Comparison of ENCODE assay signal across 18 cellular contexts in the genomic region with DNA sequence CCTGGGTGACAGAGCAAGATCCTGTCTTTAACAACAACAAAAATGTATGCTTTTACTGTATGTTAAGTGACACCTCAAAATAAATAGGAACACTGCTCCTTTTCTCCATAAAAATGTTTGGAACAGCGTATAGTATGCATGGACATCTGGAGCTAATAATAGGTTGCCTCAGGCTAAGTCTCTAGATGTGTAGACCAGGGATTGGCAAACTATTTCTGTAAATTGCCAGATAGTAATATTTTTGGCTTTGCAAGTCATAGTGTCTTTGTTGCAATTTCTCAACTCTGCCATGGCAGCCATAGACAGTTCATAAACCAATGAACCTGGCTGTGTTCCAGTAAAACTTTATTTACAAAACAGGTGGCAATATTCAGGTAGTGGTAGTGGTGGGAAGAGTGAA.
DNase-seq lines count a peak whose midpoint lies in the region; ATAC-seq and TF ChIP-seq lines count a peak whose summit lies in the region.
"Had no signal": no experiment of that assay in that cellular context is flagged by ENCODE, and none has a peak within 500 bp of the region (broad histone marks: within the 10 kb centered on the region; RNA-seq: fewer than 3 reads in every experiment).

No MANE protein-coding gene starts in this region.

- no peaks in the 10 kb centered on the region for H3K36me3 Mint-ChIP-seq in osteocyte (ENCODE audit: unreplicated experiment)
- no peaks in the 10 kb centered on the region for H3K36me3 Mint-ChIP-seq in activated CD8-positive, alpha-beta T cell treated with anti-CD3 and anti-CD28 coated beads, Interleukin-2, amount 10 ng/mL, durations not matched to agents 7 days and 5 days (ENCODE audit: low read depth)
- H3K36me3 Mint-ChIP-seq: CD8-positive, alpha-beta memory T cell; T-cell had no signal

- no peak overlapping the region for H3K4me3 Mint-ChIP-seq in osteocyte (ENCODE audit: unreplicated experiment)
- no peak overlapping the region for H3K4me3 Mint-ChIP-seq in activated CD8-positive, alpha-beta T cell treated with anti-CD3 and anti-CD28 coated beads, Interleukin-2, amount 10 ng/mL, durations not matched to agents 7 days and 5 days
- H3K4me3 Mint-ChIP-seq: CD8-positive, alpha-beta memory T cell; T-cell had no signal

- H3K27me3 Mint-ChIP-seq in osteocyte (ENCODE audit: unreplicated experiment) = no peaks in the 10 kb centered on the region
- H3K27me3 Mint-ChIP-seq in activated CD8-positive, alpha-beta T cell treated with anti-CD3 and anti-CD28 coated beads, Interleukin-2, amount 10 ng/mL, durations not matched to agents 7 days and 5 days (ENCODE audit: low read depth) = no peaks in the 10 kb centered on the region

- peaks cover 20% of the 10 kb centered on the region for H3K4me1 Mint-ChIP-seq in osteocyte (ENCODE audit: unreplicated experiment)
- peaks cover 2% of the 10 kb centered on the region for H3K4me1 Mint-ChIP-seq in activated CD8-positive, alpha-beta T cell treated with anti-CD3 and anti-CD28 coated beads, Interleukin-2, amount 10 ng/mL, durations not matched to agents 7 days and 5 days (ENCODE audit: low read depth)

- TF ChIP-seq CTCF in LNCaP clone FGC (IDR thresholded peaks at IDR 0.05; ENCODE audit: control insufficient read depth, extremely low read depth, insufficient read depth) = no peak
- TF ChIP-seq CTCF in osteocyte (IDR thresholded peaks at IDR 0.05) = no peak

- CTCF ChIA-PET in activated CD8-positive, alpha-beta T cell treated with anti-CD3 and anti-CD28 coated beads, Interleukin-2, amount 10 ng/mL, durations not matched to agents 7 days and 5 days (lab: Charles Lee) = no interaction called here

- DNase-seq in EH (ENCODE audit: low read depth) (peak; percentile 75), LNCaP clone FGC (ENCODE audit: low read depth) (peak; percentile 46), dedifferentiated amniotic fluid mesenchymal stem cell (ENCODE audit: extremely low spot score) (peak; percentile 64), osteocyte (ENCODE audit: extremely low spot score, unreplicated experiment) (no peak)
- no peak for DNase-seq in activated CD8-positive, alpha-beta T cell treated with anti-CD3 and anti-CD28 coated beads, Interleukin-2, amount 10 ng/mL, durations not matched to agents 7 days and 5 days
- DNase-seq: CD8-positive, alpha-beta memory T cell; DMS79 treated with DMSO at 0.1 percent for 48 hours; GDM1; NCI-H1436; NCI-H2029; NCI-H2171 treated with DMSO at 0.1 percent for 48 hours; NCI-H774; T-cell had no signal

- ATAC-seq in HG02759 (IDR thresholded peaks at IDR 0.05; ENCODE audit: unreplicated experiment) = no peak
- ATAC-seq in activated CD8-positive, alpha-beta T cell treated with anti-CD3 and anti-CD28 coated beads, Interleukin-2, amount 10 ng/mL, durations not matched to agents 7 days and 5 days = no peak
- ATAC-seq in HG03520 (IDR thresholded peaks at IDR 0.05; ENCODE audit: unreplicated experiment) = no peak
- ATAC-seq: K562, T-cell had no signal

- no peak overlapping the region for H3K4me3 ChIP-seq in LNCaP clone FGC (ENCODE audit: low read depth, low read length)
- H3K4me3 ChIP-seq: BLaER1, HAP-1, K562 had no signal

- H3K9me3 Mint-ChIP-seq in osteocyte (ENCODE audit: unreplicated experiment) = peaks cover 4% of the 10 kb centered on the region
- H3K9me3 Mint-ChIP-seq in activated CD8-positive, alpha-beta T cell treated with anti-CD3 and anti-CD28 coated beads, Interleukin-2, amount 10 ng/mL, durations not matched to agents 7 days and 5 days (ENCODE audit: insufficient read depth) = no peaks in the 10 kb centered on the region
- H3K9me3 Mint-ChIP-seq: CD8-positive, alpha-beta memory T cell; T-cell had no signal

- peak overlapping the region; percentile 67 for H3K27ac Mint-ChIP-seq in osteocyte (ENCODE audit: unreplicated experiment)
- no peak overlapping the region for H3K27ac Mint-ChIP-seq in activated CD8-positive, alpha-beta T cell treated with anti-CD3 and anti-CD28 coated beads, Interleukin-2, amount 10 ng/mL, durations not matched to agents 7 days and 5 days
- H3K27ac Mint-ChIP-seq: CD8-positive, alpha-beta memory T cell; T-cell had no signal

- POLR2A ChIA-PET in activated CD8-positive, alpha-beta T cell treated with anti-CD3 and anti-CD28 coated beads, Interleukin-2, amount 10 ng/mL, durations not matched to agents 7 days and 5 days (lab: Charles Lee) = no interaction called here

Comparison
In these comparisons a context has a peak if more than half of its experiments do, and no peak if none do; other contexts are left out.
1. DNase-seq: peak in EH (single experiment), LNCaP clone FGC (single experiment) and dedifferentiated amniotic fluid mesenchymal stem cell (single experiment); none in osteocyte (single experiment) and activated CD8-positive, alpha-beta T cell treated with anti-CD3 and anti-CD28 coated beads, Interleukin-2, amount 10 ng/mL, durations not matched to agents 7 days and 5 days (single experiment).